ENCODE assay signal across 1 cellular context in the genomic region with DNA sequence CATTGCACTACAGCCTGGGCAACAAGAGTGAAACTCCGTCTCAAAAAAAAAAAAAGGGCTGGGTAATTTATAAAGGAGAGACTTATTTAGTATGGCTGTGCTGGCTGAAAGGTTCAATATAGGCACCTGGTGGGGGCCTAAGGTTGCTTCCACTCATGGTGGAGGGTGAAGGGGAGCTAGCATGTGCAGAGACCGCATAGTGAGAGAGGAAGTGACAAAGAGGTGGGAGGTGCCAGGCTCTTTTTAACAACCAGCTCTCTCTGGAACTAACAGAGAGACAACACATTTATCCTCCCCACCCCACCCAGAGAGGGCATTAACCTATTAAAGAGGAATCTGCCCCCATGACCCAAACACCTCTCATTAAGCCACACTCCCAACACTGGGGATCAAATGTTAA.
TF ChIP-seq lines count a peak whose summit lies in the region.

No MANE protein-coding gene starts in this region.

TF ChIP-seq in WTC11, 78 proteins besides CTCF, POLR2A, EP300 and RAD21 (continued from another document):
- TF ChIP-seq, protein P1, sequence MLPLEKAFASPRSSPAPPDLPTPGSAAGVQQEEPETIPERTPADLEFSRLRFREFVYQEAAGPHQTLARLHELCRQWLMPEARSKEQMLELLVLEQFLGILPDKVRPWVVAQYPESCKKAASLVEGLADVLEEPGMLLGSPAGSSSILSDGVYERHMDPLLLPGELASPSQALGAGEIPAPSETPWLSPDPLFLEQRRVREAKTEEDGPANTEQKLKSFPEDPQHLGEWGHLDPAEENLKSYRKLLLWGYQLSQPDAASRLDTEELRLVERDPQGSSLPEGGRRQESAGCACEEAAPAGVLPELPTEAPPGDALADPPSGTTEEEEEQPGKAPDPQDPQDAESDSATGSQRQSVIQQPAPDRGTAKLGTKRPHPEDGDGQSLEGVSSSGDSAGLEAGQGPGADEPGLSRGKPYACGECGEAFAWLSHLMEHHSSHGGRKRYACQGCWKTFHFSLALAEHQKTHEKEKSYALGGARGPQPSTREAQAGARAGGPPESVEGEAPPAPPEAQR (CRISPR knock-in tag; IDR thresholded peaks at IDR 0.05) = no peak
- no peak for TF ChIP-seq JUN (CRISPR knock-in tag; IDR thresholded peaks at IDR 0.05)
- TF ChIP-seq IRF1 (CRISPR knock-in tag; IDR thresholded peaks at IDR 0.05) = no peak
- no peak for TF ChIP-seq ZNF512 (CRISPR knock-in tag; IDR thresholded peaks at IDR 0.05; ENCODE audit: borderline replicate concordance)
- no peak for TF ChIP-seq PRRX2 (CRISPR knock-in tag; IDR thresholded peaks at IDR 0.05)
